In the genomic region with DNA sequence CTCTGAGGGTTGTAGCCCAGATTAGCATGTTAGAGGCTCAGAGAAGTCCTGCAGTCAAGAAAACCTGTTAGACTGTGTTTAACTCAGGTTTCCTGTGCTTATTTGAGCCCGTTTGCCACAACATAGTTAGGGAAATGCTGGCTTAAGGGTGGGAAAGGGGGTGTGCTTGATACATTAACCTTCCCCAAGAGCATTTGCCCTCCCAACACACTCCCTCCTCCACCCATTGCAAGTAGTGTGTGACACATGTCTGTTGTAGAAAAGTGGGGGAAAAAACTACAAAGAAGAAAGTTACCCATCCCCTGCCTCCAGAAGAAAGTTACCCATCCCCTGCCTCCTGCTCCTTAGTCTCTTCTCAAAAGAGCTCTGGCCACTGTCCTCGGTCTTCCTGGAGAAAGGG, we compare ENCODE assay signal across 1 cellular context.
TF ChIP-seq lines count a peak whose summit lies in the region.

No MANE protein-coding gene starts in this region.

TF ChIP-seq in WTC11, 78 proteins besides CTCF, POLR2A, EP300 and RAD21 (continued from another document):
- TF ChIP-seq, protein P1, sequence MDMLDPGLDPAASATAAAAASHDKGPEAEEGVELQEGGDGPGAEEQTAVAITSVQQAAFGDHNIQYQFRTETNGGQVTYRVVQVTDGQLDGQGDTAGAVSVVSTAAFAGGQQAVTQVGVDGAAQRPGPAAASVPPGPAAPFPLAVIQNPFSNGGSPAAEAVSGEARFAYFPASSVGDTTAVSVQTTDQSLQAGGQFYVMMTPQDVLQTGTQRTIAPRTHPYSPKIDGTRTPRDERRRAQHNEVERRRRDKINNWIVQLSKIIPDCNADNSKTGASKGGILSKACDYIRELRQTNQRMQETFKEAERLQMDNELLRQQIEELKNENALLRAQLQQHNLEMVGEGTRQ (CRISPR knock-in tag; IDR thresholded peaks at IDR 0.05): no peak
- TF ChIP-seq, protein P2, sequence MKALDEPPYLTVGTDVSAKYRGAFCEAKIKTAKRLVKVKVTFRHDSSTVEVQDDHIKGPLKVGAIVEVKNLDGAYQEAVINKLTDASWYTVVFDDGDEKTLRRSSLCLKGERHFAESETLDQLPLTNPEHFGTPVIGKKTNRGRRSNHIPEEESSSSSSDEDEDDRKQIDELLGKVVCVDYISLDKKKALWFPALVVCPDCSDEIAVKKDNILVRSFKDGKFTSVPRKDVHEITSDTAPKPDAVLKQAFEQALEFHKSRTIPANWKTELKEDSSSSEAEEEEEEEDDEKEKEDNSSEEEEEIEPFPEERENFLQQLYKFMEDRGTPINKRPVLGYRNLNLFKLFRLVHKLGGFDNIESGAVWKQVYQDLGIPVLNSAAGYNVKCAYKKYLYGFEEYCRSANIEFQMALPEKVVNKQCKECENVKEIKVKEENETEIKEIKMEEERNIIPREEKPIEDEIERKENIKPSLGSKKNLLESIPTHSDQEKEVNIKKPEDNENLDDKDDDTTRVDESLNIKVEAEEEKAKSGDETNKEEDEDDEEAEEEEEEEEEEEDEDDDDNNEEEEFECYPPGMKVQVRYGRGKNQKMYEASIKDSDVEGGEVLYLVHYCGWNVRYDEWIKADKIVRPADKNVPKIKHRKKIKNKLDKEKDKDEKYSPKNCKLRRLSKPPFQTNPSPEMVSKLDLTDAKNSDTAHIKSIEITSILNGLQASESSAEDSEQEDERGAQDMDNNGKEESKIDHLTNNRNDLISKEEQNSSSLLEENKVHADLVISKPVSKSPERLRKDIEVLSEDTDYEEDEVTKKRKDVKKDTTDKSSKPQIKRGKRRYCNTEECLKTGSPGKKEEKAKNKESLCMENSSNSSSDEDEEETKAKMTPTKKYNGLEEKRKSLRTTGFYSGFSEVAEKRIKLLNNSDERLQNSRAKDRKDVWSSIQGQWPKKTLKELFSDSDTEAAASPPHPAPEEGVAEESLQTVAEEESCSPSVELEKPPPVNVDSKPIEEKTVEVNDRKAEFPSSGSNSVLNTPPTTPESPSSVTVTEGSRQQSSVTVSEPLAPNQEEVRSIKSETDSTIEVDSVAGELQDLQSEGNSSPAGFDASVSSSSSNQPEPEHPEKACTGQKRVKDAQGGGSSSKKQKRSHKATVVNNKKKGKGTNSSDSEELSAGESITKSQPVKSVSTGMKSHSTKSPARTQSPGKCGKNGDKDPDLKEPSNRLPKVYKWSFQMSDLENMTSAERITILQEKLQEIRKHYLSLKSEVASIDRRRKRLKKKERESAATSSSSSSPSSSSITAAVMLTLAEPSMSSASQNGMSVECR (CRISPR knock-in tag; IDR thresholded peaks at IDR 0.05; ENCODE audit: borderline replicate concordance): no peak
